10 cellular contexts compared by ENCODE assay signal in the genomic region with DNA sequence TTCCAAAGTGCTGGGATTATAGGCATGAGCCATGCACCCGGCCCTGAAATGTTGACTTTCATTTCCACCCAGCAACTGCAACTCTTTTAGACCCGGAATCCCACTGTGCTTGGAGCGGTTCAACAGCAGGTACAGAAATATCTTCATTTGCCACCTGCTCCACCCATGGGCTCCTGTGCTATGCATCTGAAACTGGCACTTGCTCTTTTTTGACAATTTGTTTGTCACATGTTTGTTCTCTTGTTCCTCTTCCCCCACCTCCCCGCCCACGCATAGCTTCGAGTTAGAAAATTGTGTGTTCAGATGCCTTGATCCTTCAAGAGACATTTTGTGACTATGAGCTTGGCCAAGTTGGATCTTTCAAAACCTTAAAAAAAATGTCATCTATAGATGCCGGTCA. TPM values are rescaled to one million over a fixed set of nuclear protein-coding genes. Genes with fewer than 3 reads are reported as not detected.
DNase-seq lines count a peak whose midpoint lies in the region; ATAC-seq and TF ChIP-seq lines count a peak whose summit lies in the region.
"Had no signal": no experiment of that assay in that cellular context is flagged by ENCODE, and none has a peak within 500 bp of the region (broad histone marks: within the 10 kb centered on the region; RNA-seq: fewer than 3 reads in every experiment).

No MANE protein-coding gene starts in this region.

- no peak for TF ChIP-seq POLR2A in lower leg skin (IDR thresholded peaks at IDR 0.05)

- intact Hi-C loops in left cardiac atrium (cut with DNase I) (loop anchor here in 1 of 2 donors (10.0 kb wide), 1 partner anchor 115 kb away; no protein-coding TSS in a partner anchor), Right ventricle myocardium inferior (cut with DNase I) (no loop called here), lower leg skin (cut with DNase I; ENCODE audit: low total_unique reads) (loop anchor here (5.0 kb wide), 1 partner anchor 117 kb away; no protein-coding TSS in a partner anchor)

- H3K4me3 ChIP-seq in lower leg skin (ENCODE audit: low read depth, poor library complexity, severe bottlenecking): no peak overlapping the region

- peak; percentile 94 for DNase-seq in CD1c-positive myeloid dendritic cell (ENCODE audit: extremely low spot score)
- peak; percentile 92 for DNase-seq in RPMI8226
- DNase-seq in globus pallidus (ENCODE audit: low spot score): peak; percentile 24
- no peak for DNase-seq in left cardiac atrium
- DNase-seq in Right ventricle myocardium inferior (ENCODE audit: missing footprints): no peak
- no peak for DNase-seq in lower leg skin (ENCODE audit: low spot score in 2 of 2)
- DNase-seq: NCI-H1092 treated with DMSO at 0.1 percent for 48 hours had no signal

- ATAC-seq in GM18867 (IDR thresholded peaks at IDR 0.05; ENCODE audit: unreplicated experiment) (peak; percentile 38), left cardiac atrium (no peak), Right ventricle myocardium inferior (no peak), GM21515 (IDR thresholded peaks at IDR 0.05; ENCODE audit: unreplicated experiment) (no peak)

- no peak for TF ChIP-seq CTCF in lower leg skin (IDR thresholded peaks at IDR 0.05)

- 77 to 85% methylated on average over 7 of the region's 7 CpGs for WGBS in lower leg skin, 2 donors

RNA-seq across cellular contexts. Expression of a gene that starts 2.4 kb away (rescaled TPM):
- 1 to 10 TPM; 4.0 to 5.9 TPM for total RNA-seq in left cardiac atrium
- 2.8 TPM for total RNA-seq in Right ventricle myocardium inferior
- total RNA-seq in lower leg skin: 10 to 100 TPM; 10.4 to 16.4 (median 14.4) TPM
- total RNA-seq: SK-MEL-5 had no signal

RNA-seq across cellular contexts. Expression of a gene that starts 46.6 kb away (rescaled TPM):
- under 1 TPM; 0.09 to 0.26 TPM for total RNA-seq in left cardiac atrium
- total RNA-seq in Right ventricle myocardium inferior: 0.24 TPM
- total RNA-seq in lower leg skin: 10 to 100 TPM; 34.7 to 53.1 (median 45.9) TPM

Comparison
In these comparisons a context has a peak if more than half of its experiments do, and no peak if none do; other contexts are left out.
1. DNase-seq: peak in CD1c-positive myeloid dendritic cell (single experiment), RPMI8226 (single experiment) and globus pallidus (single experiment); none in left cardiac atrium (single experiment), Right ventricle myocardium inferior (single experiment) and lower leg skin (0 of 2).
2. RNA of a gene that starts 46.6 kb away (total RNA-seq): 34.7 to 53.1 TPM in lower leg skin; 0.09 to 0.26 TPM in left cardiac atrium and 0.24 TPM in Right ventricle myocardium inferior (single experiment); every median in the first group is over 10 times any median in the second.